In the genomic region with DNA sequence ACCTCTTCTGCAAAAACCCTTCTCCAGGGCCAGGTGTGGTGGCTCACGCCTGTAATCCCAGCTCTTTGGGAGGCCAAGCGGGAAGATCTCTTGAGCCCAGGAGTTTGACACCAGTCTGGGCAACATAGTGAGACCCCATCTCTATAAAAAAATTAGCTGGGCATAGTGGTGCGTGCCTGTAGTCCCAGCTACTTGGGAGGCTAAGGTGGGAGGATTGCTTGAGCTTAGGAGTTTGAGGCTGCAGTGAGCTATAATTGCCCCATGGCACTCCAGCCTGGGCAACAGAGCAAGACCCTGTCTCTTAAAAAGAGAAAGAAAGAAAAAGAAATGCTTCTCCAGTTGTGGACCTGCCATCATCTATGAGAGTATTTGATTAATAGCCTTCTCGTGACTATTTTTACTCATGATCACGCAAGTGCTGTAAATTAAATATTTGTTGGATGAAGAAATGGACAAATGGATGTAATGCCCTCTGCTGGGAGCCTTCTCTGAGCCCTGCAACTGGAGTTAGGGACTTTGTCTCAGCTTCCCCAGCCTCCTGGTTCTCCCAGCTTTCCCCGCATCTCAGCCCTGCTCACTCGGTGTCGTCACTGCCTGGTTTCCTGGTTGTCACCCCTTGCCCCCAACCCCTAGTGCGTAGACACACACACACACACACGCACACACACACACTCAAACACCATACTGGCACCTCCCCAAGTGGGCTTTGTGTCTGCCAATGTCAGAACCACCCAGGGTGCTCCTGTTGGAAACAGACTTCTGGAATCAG, we compare ENCODE assay signal across 8 cellular contexts. TPM values are rescaled to one million over a fixed set of nuclear protein-coding genes. Genes with fewer than 3 reads are reported as not detected.
DNase-seq lines count a peak whose midpoint lies in the region; ATAC-seq and TF ChIP-seq lines count a peak whose summit lies in the region.
"Had no signal": no experiment of that assay in that cellular context is flagged by ENCODE, and none has a peak within 500 bp of the region (broad histone marks: within the 10 kb centered on the region; RNA-seq: fewer than 3 reads in every experiment).

No MANE protein-coding gene starts in this region.

- no peak overlapping the region for H3K4me2 ChIP-seq in GM23248 (ENCODE audit: unreplicated experiment)

- H3K27ac ChIP-seq in GM23248 = no peak overlapping the region
- no peak overlapping the region for H3K27ac ChIP-seq in gastrocnemius medialis

- H3K79me2 ChIP-seq in GM23248 (ENCODE audit: insufficient read depth) = no peaks in the 10 kb centered on the region

- H3K27me3 ChIP-seq in GM23248 (replicated peaks; ENCODE audit: insufficient read depth) = no peaks in the 10 kb centered on the region
- H3K27me3 ChIP-seq in gastrocnemius medialis = no peaks in the 10 kb centered on the region

- WGBS in GM23248 (ENCODE audit: low coverage in 1 of 2, low lambda C conversion rate in 2 of 2, missing lambda C conversion rate in 2 of 2), 2 experiments = 42 to 45% methylated on average over 10 of the region's 10 CpGs

- no peak overlapping the region for H3K9ac ChIP-seq in GM23248

- H3K4me1 ChIP-seq in GM23248 (ENCODE audit: insufficient read depth) (0 out of 2 replicates have a peak, but pooled peaks cover 7% of the 10 kb centered on the region), gastrocnemius medialis (peaks cover 3% of the 10 kb centered on the region in 2 donors)

- DNase-seq in GM23248 (peak; percentile 71), epithelial cell of proximal tubule (ENCODE audit: low read depth) (no peak), gastrocnemius medialis (no peak), left cardiac atrium (no peak)
- DNase-seq in stimulated activated CD4-positive, alpha-beta T cell treated with anti-CD3 and anti-CD28 coated beads, Interleukin-2, amount 100 ng/mL, for 48 hours = no peak
- DNase-seq: NCI-H345, nucleus accumbens had no signal

- ATAC-seq in gastrocnemius medialis (no peak), HG03521 (IDR thresholded peaks at IDR 0.05; ENCODE audit: unreplicated experiment) (no peak), left cardiac atrium (no peak)

- H3F3A ChIP-seq in GM23248 (ENCODE audit: insufficient read depth) = no peaks in the 10 kb centered on the region

- no peak overlapping the region for H3K4me3 ChIP-seq in GM23248
- H3K4me3 ChIP-seq in epithelial cell of proximal tubule (ENCODE audit: low read depth, low read length) = no peak overlapping the region
- H3K4me3 ChIP-seq in gastrocnemius medialis = no peak overlapping the region

- H3K36me3 ChIP-seq in GM23248 (ENCODE audit: low read depth) (no peaks in the 10 kb centered on the region), gastrocnemius medialis (peaks cover 0 to 4% of the 10 kb centered on the region in 2 donors)

- H2AFZ ChIP-seq in GM23248 = no peak overlapping the region

- H4K20me1 ChIP-seq in GM23248 (ENCODE audit: insufficient read depth) = no peaks in the 10 kb centered on the region

- intact Hi-C loops in gastrocnemius medialis (cut with DNase I; ENCODE audit: low total_unique reads) (no loop called here), left cardiac atrium (cut with DNase I) (no loop called here)

- in situ Hi-C loops in GM23248 (cut with MboI) (no loop called here), gastrocnemius medialis (cut with MboI; ENCODE audit: low sequenced_read_pairs in 4 of 4) (loop anchor here in 2 of 4 donors (10.0 to 25.0 kb wide), 2 partner anchors 63 to 175 kb away; a partner anchor contains a TSS)

- TF ChIP-seq POLR2A in gastrocnemius medialis (IDR thresholded peaks at IDR 0.05) = no peak

- H3K9me2 ChIP-seq in GM23248 (ENCODE audit: insufficient read depth) = no peaks in the 10 kb centered on the region

- H3K9me3 ChIP-seq in GM23248 (ENCODE audit: low read depth) (no peaks in the 10 kb centered on the region), gastrocnemius medialis (no peaks in the 10 kb centered on the region)

- TF ChIP-seq CTCF in epithelial cell of proximal tubule (conservative IDR thresholded peaks at IDR 0.05; ENCODE audit: low read depth, low read length) (peak; percentile 34), gastrocnemius medialis (IDR thresholded peaks at IDR 0.05 in 4 of 5, conservative IDR thresholded peaks at IDR 0.05 in 1 of 5) (peak in 3 of 5 experiments; percentile 13 to 23 (median 15))

RNA-seq across cellular contexts. Expression of a gene that starts 12.2 kb away (rescaled TPM):
- total RNA-seq in GM23248 (2014; rRNA removed; shearing (Covaris generic)) = 18.8 and 22.0 TPM in 2 replicates
- polyA plus RNA-seq in GM23248 (2016; fragmentation: Nextera tagmentation; extraction: Ambion mirVana) = 6.1 and 6.9 TPM in 2 replicates
- total RNA-seq in epithelial cell of proximal tubule = 19.9 and 32.5 TPM in 2 replicates
- total RNA-seq in gastrocnemius medialis = 10 to 100 TPM; 28.0 to 40.6 (median 32.5) TPM
- 10 to 100 TPM; 26.9 to 28.7 TPM for total RNA-seq in left cardiac atrium

RNA-seq across cellular contexts. Expression of a gene that starts 18.8 kb away (rescaled TPM):
- total RNA-seq in GM23248 (2014; rRNA removed; shearing (Covaris generic)) = 37.4 and 38.3 TPM in 2 replicates
- 21.5 and 21.9 TPM in 2 replicates for polyA plus RNA-seq in GM23248 (2016; fragmentation: Nextera tagmentation; extraction: Ambion mirVana)
- total RNA-seq in epithelial cell of proximal tubule = 52.2 and 89.9 TPM in 2 replicates
- total RNA-seq in gastrocnemius medialis = 100 to 1,000 TPM in 1 of 4 donors, 10 to 100 TPM in 3; 69.3 to 142 (median 85.6) TPM
- total RNA-seq in left cardiac atrium = 10 to 100 TPM; 61.5 to 74.2 TPM

RNA-seq across cellular contexts. Expression of a gene that starts 26.8 kb away (rescaled TPM):
- not detected in 2 replicates for total RNA-seq in GM23248 (2014; rRNA removed; shearing (Covaris generic))
- not detected in 2 replicates for polyA plus RNA-seq in GM23248 (2016; fragmentation: Nextera tagmentation; extraction: Ambion mirVana)
- total RNA-seq in epithelial cell of proximal tubule = not detected in 2 replicates
- total RNA-seq in gastrocnemius medialis = 1 to 10 TPM in 1 of 4 donors, under 1 TPM in 2, not detected in 1; 0.36 to 1.6 (median 0.38) TPM
- 1 to 10 TPM; 1.7 to 2.0 TPM for total RNA-seq in left cardiac atrium

RNA-seq across cellular contexts. Expression of a gene that starts 41.8 kb away (rescaled TPM):
- not detected in 2 replicates for total RNA-seq in GM23248 (2014; rRNA removed; shearing (Covaris generic))
- not detected in 2 replicates for polyA plus RNA-seq in GM23248 (2016; fragmentation: Nextera tagmentation; extraction: Ambion mirVana)
- total RNA-seq in epithelial cell of proximal tubule (not detected in 2 replicates), gastrocnemius medialis (not detected), left cardiac atrium (not detected)

RNA-seq across cellular contexts. Expression of a gene that starts 58.0 kb away (rescaled TPM):
- total RNA-seq in GM23248 (2014; rRNA removed; shearing (Covaris generic)) = 13.4 and 19.7 TPM in 2 replicates
- 14.6 and 14.8 TPM in 2 replicates for polyA plus RNA-seq in GM23248 (2016; fragmentation: Nextera tagmentation; extraction: Ambion mirVana)
- total RNA-seq in epithelial cell of proximal tubule (14.1 and 23.8 TPM in 2 replicates), gastrocnemius medialis (10 to 100 TPM; 26.0 to 41.5 (median 27.5) TPM), left cardiac atrium (10 to 100 TPM; 16.0 to 30.5 TPM)
